17 cellular contexts compared by ENCODE assay signal in genomic region chr18:73646772-73647171, GRCh38.
DNase-seq lines count a peak whose midpoint lies in the region; FAIRE-seq and TF ChIP-seq lines count a peak whose summit lies in the region.
"Had no signal": no experiment of that assay in that cellular context is flagged by ENCODE, and none has a peak within 500 bp of the region (broad histone marks: within the 10 kb centered on the region; RNA-seq: fewer than 3 reads in every experiment).

No MANE protein-coding gene starts in this region.

- no peak for TF ChIP-seq RAD21 in neural cell (conservative IDR thresholded peaks at IDR 0.05)

- H4K20me1 ChIP-seq in neural cell (ENCODE audit: insufficient read depth) (no peaks in the 10 kb centered on the region), MM.1S (ENCODE audit: insufficient read depth, low read length) (no peaks in the 10 kb centered on the region)

- no peak for FAIRE-seq in GM12891 (lab: Jason Lieb, UNC)

- DNase-seq in EL (peak; percentile 80), SJSA1 (ENCODE audit: low read depth in 1 of 2, low spot score in 2 of 2) (peak in 1 of 2 experiments; percentile 11), epithelial cell of proximal tubule (ENCODE audit: low read depth) (peak; percentile 38), middle frontal gyrus (ENCODE audit: extremely low spot score, low spot score) (no peak), MM.1S (no peak), 8988T (no peak), GM12891 (ENCODE audit: insufficient read length, low spot score) (no peak)
- DNase-seq: activated CD8-positive, alpha-beta T cell treated with anti-CD3 and anti-CD28 coated beads, Interleukin-2, amount 10 ng/mL, durations not matched to agents 7 days and 5 days; amniotic stem cell; C1 segment of cervical spinal cord; DMS53; NCI-H146; NCI-H446 treated with DMSO at 0.1 percent for 48 hours had no signal

- TF ChIP-seq CTCF in epithelial cell of proximal tubule (conservative IDR thresholded peaks at IDR 0.05; ENCODE audit: low read depth, low read length) (no peak), neural cell (IDR thresholded peaks at IDR 0.05; ENCODE audit: poor library complexity, severe bottlenecking) (no peak), MM.1S (IDR thresholded peaks at IDR 0.05; ENCODE audit: low read length) (no peak)

- H3K36me3 ChIP-seq in SJSA1 (no peaks in the 10 kb centered on the region), neural cell (ENCODE audit: insufficient read depth, low read length) (no peaks in the 10 kb centered on the region), MM.1S (replicated peaks; ENCODE audit: insufficient read depth, low read length) (no peaks in the 10 kb centered on the region)
- H3K36me3 ChIP-seq: suprapubic skin had no signal

- H3K4me1 ChIP-seq in SJSA1 (replicated peaks): peaks cover 24% of the 10 kb centered on the region
- H3K4me1 ChIP-seq in MM.1S (ENCODE audit: low read length): no peaks in the 10 kb centered on the region
- H3K4me1 ChIP-seq: suprapubic skin had no signal

- no peaks in the 10 kb centered on the region for H3K79me2 ChIP-seq in neural cell (replicated peaks; ENCODE audit: insufficient read depth, low read length)
- H3K79me2 ChIP-seq in MM.1S (ENCODE audit: low read length): no peaks in the 10 kb centered on the region

- TF ChIP-seq POLR2A in GM12891 (IDR thresholded peaks at IDR 0.05; ENCODE audit: low read depth, low read length): no peak

- H3K27me3 ChIP-seq in SJSA1 (replicated peaks) (no peaks in the 10 kb centered on the region), neural cell (ENCODE audit: insufficient read depth, low read depth, low read length) (no peaks in the 10 kb centered on the region), MM.1S (replicated peaks; ENCODE audit: insufficient read depth, low read length) (no peaks in the 10 kb centered on the region)
- H3K27me3 ChIP-seq: suprapubic skin had no signal

- H3K27ac ChIP-seq in SJSA1 (peak overlapping the region; percentile 13; the same call in 1 of the 2 replicates), neural cell (ENCODE audit: low read length) (peak overlapping the region; percentile 59), MM.1S (ENCODE audit: low read length) (no peak overlapping the region)
- H3K27ac ChIP-seq: coronary artery, suprapubic skin had no signal

- H3K9me3 ChIP-seq in SJSA1 (replicated peaks): no peaks in the 10 kb centered on the region
- no peaks in the 10 kb centered on the region for H3K9me3 ChIP-seq in neural cell (ENCODE audit: low read length)
- no peaks in the 10 kb centered on the region for H3K9me3 ChIP-seq in MM.1S (replicated peaks; ENCODE audit: insufficient read depth, low read length)
- H3K9me3 ChIP-seq: suprapubic skin had no signal

- H3K4me2 ChIP-seq in neural cell (ENCODE audit: low read length): no peak overlapping the region
- no peak overlapping the region for H3K4me2 ChIP-seq in MM.1S (ENCODE audit: low read depth, low read length)

- H3K4me3 ChIP-seq in SJSA1 (no peak overlapping the region), epithelial cell of proximal tubule (ENCODE audit: low read depth, low read length) (no peak overlapping the region), neural cell (ENCODE audit: low read length) (peak overlapping the region; percentile 3), MM.1S (ENCODE audit: low read length) (no peak overlapping the region)
- H3K4me3 ChIP-seq: coronary artery, lung, suprapubic skin had no signal

- H2AFZ ChIP-seq in neural cell (ENCODE audit: low read depth, low read length) (no peak overlapping the region), MM.1S (ENCODE audit: low read length) (no peak overlapping the region)

- no peak overlapping the region for H3K9ac ChIP-seq in neural cell (ENCODE audit: low read length)
- H3K9ac ChIP-seq in MM.1S (ENCODE audit: low read length): no peak overlapping the region

- H3F3A ChIP-seq in neural cell (ENCODE audit: insufficient read depth, low read length, poor library complexity, severe bottlenecking): no peaks in the 10 kb centered on the region
- H3F3A ChIP-seq in MM.1S (ENCODE audit: insufficient read depth, low read length): no peaks in the 10 kb centered on the region

- H3K9me2 ChIP-seq in neural cell (ENCODE audit: insufficient read depth, low read length) (no peaks in the 10 kb centered on the region), MM.1S (replicated peaks; ENCODE audit: insufficient read depth, low read length) (no peaks in the 10 kb centered on the region)

- no peak for TF ChIP-seq EP300 in neural cell (conservative IDR thresholded peaks at IDR 0.05; ENCODE audit: poor library complexity, severe bottlenecking)

TF ChIP-seq in neural cell, 6 proteins besides CTCF, POLR2A, EP300 and RAD21:
- TF ChIP-seq REST (IDR thresholded peaks at IDR 0.05; ENCODE audit: borderline replicate concordance) (no peak), TAF1 (IDR thresholded peaks at IDR 0.05; ENCODE audit: low read depth) (no peak), MXI1 (conservative IDR thresholded peaks at IDR 0.05; ENCODE audit: poor library complexity, severe bottlenecking) (no peak), POLR2AphosphoS5 (IDR thresholded peaks at IDR 0.05) (peak; percentile 47)

TF ChIP-seq in GM12891, 5 proteins besides CTCF, POLR2A, EP300 and RAD21:
- TF ChIP-seq TAF1 (IDR thresholded peaks at IDR 0.05; ENCODE audit: low read depth, low read length) (no peak), SPI1 (IDR thresholded peaks at IDR 0.05; ENCODE audit: low read depth, low read length) (no peak), PAX5 (IDR thresholded peaks at IDR 0.05; ENCODE audit: insufficient read depth, low read length, severe bottlenecking) (no peak), POU2F2 (IDR thresholded peaks at IDR 0.05; ENCODE audit: low read depth, low read length) (no peak)

Comparison
In these comparisons a context has a peak if more than half of its experiments do, and no peak if none do; other contexts are left out.
1. DNase-seq: peak in EL (single experiment) and epithelial cell of proximal tubule (single experiment); none in middle frontal gyrus (single experiment), MM.1S (single experiment), 8988T (single experiment) and GM12891 (single experiment).